ENCODE assay signal across 1 cellular context in the genomic region with DNA sequence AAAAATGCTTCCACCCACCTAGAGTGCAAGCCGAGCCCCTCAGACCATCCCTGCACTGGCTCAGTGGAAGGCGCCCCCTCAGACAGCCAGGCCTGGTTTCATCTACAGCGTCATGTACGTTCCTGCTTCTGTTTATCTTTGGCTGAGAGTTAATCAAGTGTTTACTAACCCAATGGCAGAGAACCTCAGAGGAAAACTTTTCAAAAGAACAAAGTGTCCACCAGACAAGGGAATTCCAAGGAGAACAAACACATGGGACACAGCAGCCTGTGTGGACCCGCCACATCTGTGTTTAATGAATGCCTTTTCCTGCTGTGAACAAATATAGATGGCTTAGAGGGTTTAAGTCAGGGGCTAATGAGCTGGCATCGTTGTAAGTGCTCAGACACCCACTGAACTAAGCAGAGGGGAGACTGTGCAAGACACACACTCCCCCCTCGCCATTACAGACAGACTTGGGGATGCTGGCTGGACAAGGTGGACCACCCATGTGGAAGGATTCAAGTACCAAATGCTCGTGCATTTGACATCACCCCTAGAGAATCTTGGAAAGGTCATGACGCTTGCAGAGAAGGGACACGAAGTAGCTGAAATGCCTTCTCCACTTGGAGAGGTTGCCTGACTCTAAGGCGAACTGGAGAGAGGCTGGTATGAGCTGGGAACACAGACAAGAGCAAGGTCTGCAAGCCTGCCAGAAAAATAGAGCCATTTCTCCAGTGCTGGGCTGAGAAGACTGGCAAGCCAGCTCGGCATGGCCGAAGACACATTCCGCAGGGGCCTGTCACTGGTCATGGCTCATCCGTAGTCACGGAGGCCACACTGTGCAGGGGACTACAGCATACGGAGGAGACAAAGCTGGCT.
TF ChIP-seq lines count a peak whose summit lies in the region.

No MANE protein-coding gene starts in this region.

TF ChIP-seq in IMR-90, 13 proteins besides CTCF, POLR2A, EP300 and RAD21 (continued from another document):
- TF ChIP-seq, protein P1, sequence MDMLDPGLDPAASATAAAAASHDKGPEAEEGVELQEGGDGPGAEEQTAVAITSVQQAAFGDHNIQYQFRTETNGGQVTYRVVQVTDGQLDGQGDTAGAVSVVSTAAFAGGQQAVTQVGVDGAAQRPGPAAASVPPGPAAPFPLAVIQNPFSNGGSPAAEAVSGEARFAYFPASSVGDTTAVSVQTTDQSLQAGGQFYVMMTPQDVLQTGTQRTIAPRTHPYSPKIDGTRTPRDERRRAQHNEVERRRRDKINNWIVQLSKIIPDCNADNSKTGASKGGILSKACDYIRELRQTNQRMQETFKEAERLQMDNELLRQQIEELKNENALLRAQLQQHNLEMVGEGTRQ (IDR thresholded peaks at IDR 0.05; ENCODE audit: low read depth, low read length), result no peak
- no peak for TF ChIP-seq SMC3 (IDR thresholded peaks at IDR 0.05; ENCODE audit: low read depth, low read length)
- no peak for TF ChIP-seq MXI1 (IDR thresholded peaks at IDR 0.05; ENCODE audit: borderline replicate concordance, low read depth, low read length)
- TF ChIP-seq CHD1 (IDR thresholded peaks at IDR 0.05; ENCODE audit: low read depth, low read length), result no peak
- TF ChIP-seq FOS (IDR thresholded peaks at IDR 0.05; ENCODE audit: low read depth, low read length), result no peak
- no peak for TF ChIP-seq RFX5 (IDR thresholded peaks at IDR 0.05; ENCODE audit: low read depth, low read length)
- TF ChIP-seq, protein P2, sequence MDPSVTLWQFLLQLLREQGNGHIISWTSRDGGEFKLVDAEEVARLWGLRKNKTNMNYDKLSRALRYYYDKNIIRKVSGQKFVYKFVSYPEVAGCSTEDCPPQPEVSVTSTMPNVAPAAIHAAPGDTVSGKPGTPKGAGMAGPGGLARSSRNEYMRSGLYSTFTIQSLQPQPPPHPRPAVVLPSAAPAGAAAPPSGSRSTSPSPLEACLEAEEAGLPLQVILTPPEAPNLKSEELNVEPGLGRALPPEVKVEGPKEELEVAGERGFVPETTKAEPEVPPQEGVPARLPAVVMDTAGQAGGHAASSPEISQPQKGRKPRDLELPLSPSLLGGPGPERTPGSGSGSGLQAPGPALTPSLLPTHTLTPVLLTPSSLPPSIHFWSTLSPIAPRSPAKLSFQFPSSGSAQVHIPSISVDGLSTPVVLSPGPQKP (IDR thresholded peaks at IDR 0.05; ENCODE audit: borderline replicate concordance, low read depth, low read length), result no peak
- TF ChIP-seq BHLHE40 (IDR thresholded peaks at IDR 0.05; ENCODE audit: low read depth, low read length), result no peak
- TF ChIP-seq MAFK (IDR thresholded peaks at IDR 0.05; ENCODE audit: low read depth, low read length), result no peak
